In genomic region chr5:131289738-131290137, GRCh38 we compare ENCODE assay signal across 11 cellular contexts. TPM values are rescaled to one million over a fixed set of nuclear protein-coding genes. Genes with fewer than 3 reads are reported as not detected.
DNase-seq lines count a peak whose midpoint lies in the region; ATAC-seq, FAIRE-seq and TF ChIP-seq lines count a peak whose summit lies in the region.
"Had no signal": no experiment of that assay in that cellular context is flagged by ENCODE, and none has a peak within 500 bp of the region (broad histone marks: within the 10 kb centered on the region; RNA-seq: fewer than 3 reads in every experiment).

No MANE protein-coding gene starts in this region.

- no peaks in the 10 kb centered on the region for H3K9me3 Mint-ChIP-seq in effector memory CD8-positive, alpha-beta T cell

- FAIRE-seq in GM12891 (lab: Jason Lieb, UNC), result peak; percentile 26

- peaks cover 77% of the 10 kb centered on the region for H3K36me3 Mint-ChIP-seq in effector memory CD8-positive, alpha-beta T cell (ENCODE audit: insufficient read depth)

- peaks cover 44 to 63% of the 10 kb centered on the region in 2 donors for H3K4me1 Mint-ChIP-seq in effector memory CD8-positive, alpha-beta T cell (ENCODE audit: low read depth in 2 of 2)

- H3K27me3 Mint-ChIP-seq in effector memory CD8-positive, alpha-beta T cell, result no peaks in the 10 kb centered on the region

- DNase-seq in GM12891 (ENCODE audit: insufficient read length, low spot score), result no peak
- DNase-seq in effector memory CD8-positive, alpha-beta T cell, result no peak
- no peak for DNase-seq in COLO829 (ENCODE audit: low spot score)
- no peak for DNase-seq in SIG-M5 treated with dmso at 0.1 percent for 504 hours (lab: John Stamatoyannopoulos, UW; ENCODE audit: unreplicated experiment)
- no peak for DNase-seq in NCI-H82 (lab: John Stamatoyannopoulos, UW)
- DNase-seq in HK-2 (ENCODE audit: unreplicated experiment), result no peak
- DNase-seq: NCI-H345, nucleus accumbens had no signal

- peak overlapping the region; percentile 90 to 96 for H3K27ac Mint-ChIP-seq in effector memory CD8-positive, alpha-beta T cell

- ATAC-seq in GM19452 (IDR thresholded peaks at IDR 0.05; ENCODE audit: unreplicated experiment) (peak; percentile 59), HG03432 (IDR thresholded peaks at IDR 0.05; ENCODE audit: unreplicated experiment) (peak; percentile 62)
- ATAC-seq in effector memory CD8-positive, alpha-beta T cell (replicated peaks), result peak; percentile 64
- ATAC-seq: Right ventricle myocardium inferior had no signal

- peak overlapping the region; percentile 82 to 87 for H3K4me3 Mint-ChIP-seq in effector memory CD8-positive, alpha-beta T cell

- no peak for TF ChIP-seq POLR2A in GM12891 (IDR thresholded peaks at IDR 0.05; ENCODE audit: low read depth, low read length)

TF ChIP-seq in GM12891, 5 proteins besides CTCF, POLR2A, EP300 and RAD21:
- TF ChIP-seq POU2F2 (IDR thresholded peaks at IDR 0.05; ENCODE audit: low read depth, low read length) (no peak), PAX5 (IDR thresholded peaks at IDR 0.05; ENCODE audit: insufficient read depth, low read length, severe bottlenecking) (no peak), TAF1 (IDR thresholded peaks at IDR 0.05; ENCODE audit: low read depth, low read length) (no peak), POLR2AphosphoS5 (IDR thresholded peaks at IDR 0.05; ENCODE audit: low read depth, low read length) (no peak), SPI1 (IDR thresholded peaks at IDR 0.05; ENCODE audit: low read depth, low read length) (no peak)

RNA-seq across cellular contexts. Expression of gene CDC42SE2, which starts 25.9 kb away (rescaled TPM):
- polyA plus RNA-seq in GM12891 (2012; ENCODE audit: low read depth, missing spikeins), result 54.8 TPM
